1 cellular context compared by ENCODE assay signal in genomic region chr2:231715499-231715837, GRCh38.
TF ChIP-seq lines count a peak whose summit lies in the region.

No MANE protein-coding gene starts in this region.

TF ChIP-seq in K562, 482 proteins besides CTCF, POLR2A, EP300 and RAD21:
- TF ChIP-seq TFAP4 (CRISPR knock-in tag; IDR thresholded peaks at IDR 0.05; ENCODE audit: borderline replicate concordance) (0 out of 2 replicates have a peak, but pooled peaks have one; percentile 1), NCOA6 (IDR thresholded peaks at IDR 0.05) (no peak), CBFB (CRISPR knock-in tag; IDR thresholded peaks at IDR 0.05) (peak; percentile 48; the same call in 1 of the 2 replicates), ZC3H4 (CRISPR knock-in tag; IDR thresholded peaks at IDR 0.05; ENCODE audit: borderline replicate concordance) (no peak), ARNT (IDR thresholded peaks at IDR 0.05) (no peak), ZNF12 (CRISPR knock-in tag; IDR thresholded peaks at IDR 0.05) (no peak)
